In the genomic region with DNA sequence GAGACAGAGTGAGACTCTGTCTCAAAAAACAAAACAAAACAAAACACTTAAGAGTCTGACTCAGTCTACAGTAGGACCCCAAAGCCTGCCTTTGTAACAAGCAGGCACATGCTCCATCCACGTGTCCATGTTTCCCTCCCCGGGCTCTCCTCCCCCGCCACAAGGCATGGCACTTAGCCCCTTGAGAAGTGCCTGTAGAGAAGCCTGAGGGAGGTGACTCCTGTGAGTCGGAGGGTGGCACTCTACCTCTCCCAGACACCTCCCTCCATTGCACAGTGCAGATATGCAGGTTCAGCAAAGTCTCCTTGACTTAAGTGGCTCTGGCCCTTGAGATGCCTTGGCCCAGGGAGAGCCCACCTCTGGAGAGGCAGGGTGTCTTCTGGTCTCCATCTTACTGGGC, we compare ENCODE assay signal across 2 cellular contexts.
TF ChIP-seq lines count a peak whose summit lies in the region.

No MANE protein-coding gene starts in this region.

TF ChIP-seq in SK-N-SH, 30 proteins besides CTCF, POLR2A, EP300 and RAD21 (continued from another document):
- TF ChIP-seq IRF3 (IDR thresholded peaks at IDR 0.05; ENCODE audit: low read depth, low read length), result no peak
- TF ChIP-seq RXRA (IDR thresholded peaks at IDR 0.05; ENCODE audit: borderline replicate concordance, low read depth), result no peak
- no peak for TF ChIP-seq RFX5 (IDR thresholded peaks at IDR 0.05; ENCODE audit: low read length)
- TF ChIP-seq CHD2 (IDR thresholded peaks at IDR 0.05; ENCODE audit: low read length, partially characterized antibody), result no peak
- no peak for TF ChIP-seq TEAD4 (IDR thresholded peaks at IDR 0.05; ENCODE audit: borderline replicate concordance, insufficient read depth)
- TF ChIP-seq TAF1 (IDR thresholded peaks at IDR 0.05; ENCODE audit: borderline replicate concordance, low read depth, low read length), result no peak
- TF ChIP-seq RCOR1 (IDR thresholded peaks at IDR 0.05; ENCODE audit: low read length), result no peak
- no peak for TF ChIP-seq ELF1 (IDR thresholded peaks at IDR 0.05)
- TF ChIP-seq SIN3A (IDR thresholded peaks at IDR 0.05; ENCODE audit: borderline replicate concordance, low read depth, low read length), result no peak
- no peak for TF ChIP-seq POLR2AphosphoS5 (IDR thresholded peaks at IDR 0.05; ENCODE audit: low read depth, low read length)
- no peak for TF ChIP-seq GABPA (IDR thresholded peaks at IDR 0.05; ENCODE audit: low read depth)

TF ChIP-seq in SK-N-SH treated with all-trans-retinoic acid at 6 μM for 48 hours, 23 proteins besides CTCF, POLR2A, EP300 and RAD21 (continued from another document):
- no peak for TF ChIP-seq PATZ1 (CRISPR knock-in tag; IDR thresholded peaks at IDR 0.05; ENCODE audit: borderline replicate concordance)
- TF ChIP-seq GLIS3 (CRISPR knock-in tag; IDR thresholded peaks at IDR 0.05), result no peak
- TF ChIP-seq, protein P1, sequence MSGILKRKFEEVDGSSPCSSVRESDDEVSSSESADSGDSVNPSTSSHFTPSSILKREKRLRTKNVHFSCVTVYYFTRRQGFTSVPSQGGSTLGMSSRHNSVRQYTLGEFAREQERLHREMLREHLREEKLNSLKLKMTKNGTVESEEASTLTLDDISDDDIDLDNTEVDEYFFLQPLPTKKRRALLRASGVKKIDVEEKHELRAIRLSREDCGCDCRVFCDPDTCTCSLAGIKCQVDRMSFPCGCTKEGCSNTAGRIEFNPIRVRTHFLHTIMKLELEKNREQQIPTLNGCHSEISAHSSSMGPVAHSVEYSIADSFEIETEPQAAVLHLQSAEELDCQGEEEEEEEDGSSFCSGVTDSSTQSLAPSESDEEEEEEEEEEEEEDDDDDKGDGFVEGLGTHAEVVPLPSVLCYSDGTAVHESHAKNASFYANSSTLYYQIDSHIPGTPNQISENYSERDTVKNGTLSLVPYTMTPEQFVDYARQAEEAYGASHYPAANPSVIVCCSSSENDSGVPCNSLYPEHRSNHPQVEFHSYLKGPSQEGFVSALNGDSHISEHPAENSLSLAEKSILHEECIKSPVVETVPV (CRISPR knock-in tag; IDR thresholded peaks at IDR 0.05), result no peak
- no peak for TF ChIP-seq RARB (CRISPR knock-in tag; IDR thresholded peaks at IDR 0.05)
- no peak for TF ChIP-seq ZNF565 (CRISPR knock-in tag; conservative IDR thresholded peaks at IDR 0.05; ENCODE audit: low read depth)
